In the genomic region with DNA sequence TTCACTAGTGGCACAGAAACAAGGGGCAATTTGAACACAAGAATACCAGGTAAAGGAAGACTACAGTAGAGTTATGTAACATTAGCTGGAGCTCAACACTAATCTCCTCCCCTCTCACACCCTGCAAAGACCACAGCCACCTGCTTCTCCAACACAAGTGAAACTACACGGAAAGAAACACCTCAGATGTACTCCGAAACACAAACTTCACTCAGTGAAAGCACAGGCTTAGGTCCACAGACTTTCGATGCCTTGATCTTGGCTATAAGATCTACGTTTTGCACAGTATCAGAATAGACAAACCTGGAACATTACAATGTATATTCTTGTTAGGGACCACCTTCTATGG, we compare ENCODE assay signal across 11 cellular contexts. TPM values are rescaled to one million over a fixed set of nuclear protein-coding genes. Genes with fewer than 3 reads are reported as not detected.
A peak's percentile ranks its signal among the peaks of the same experiment; 100 is the strongest.
DNase-seq lines count a peak whose midpoint lies in the region; ATAC-seq and TF ChIP-seq lines count a peak whose summit lies in the region.
"Had no signal": no experiment of that assay in that cellular context is flagged by ENCODE, and none has a peak within 500 bp of the region (broad histone marks: within the 10 kb centered on the region; RNA-seq: fewer than 3 reads in every experiment).

No MANE protein-coding gene starts in this region.

- H3K27ac ChIP-seq in right lobe of liver = peak overlapping the region; percentile 26 to 98 (median 95)
- H3K27ac ChIP-seq: colonic mucosa had no signal

- POLR2A ChIA-PET in activated CD4-positive, alpha-beta T cell treated with anti-CD3 and anti-CD28 coated beads, Interleukin-2, amount 10 ng/mL, durations not matched to agents 7 days and 5 days (lab: Charles Lee) = no interaction called here

- peaks cover 48% of the 10 kb centered on the region for H3K4me1 Mint-ChIP-seq in activated CD4-positive, alpha-beta T cell treated with anti-CD3 and anti-CD28 coated beads, Interleukin-2, amount 10 ng/mL, durations not matched to agents 7 days and 5 days

- H3K36me3 ChIP-seq in right lobe of liver = peaks cover 0 to 4% (median 0%) of the 10 kb centered on the region in 4 donors
- H3K36me3 ChIP-seq: colonic mucosa had no signal

- H3K36me3 Mint-ChIP-seq in activated CD4-positive, alpha-beta T cell treated with anti-CD3 and anti-CD28 coated beads, Interleukin-2, amount 10 ng/mL, durations not matched to agents 7 days and 5 days (ENCODE audit: low read depth) = peaks cover 2% of the 10 kb centered on the region
- H3K36me3 Mint-ChIP-seq: naive B cell had no signal

- no peak overlapping the region for H3K4me3 ChIP-seq in right lobe of liver
- H3K4me3 ChIP-seq: colonic mucosa had no signal

- peak; percentile 35 for ATAC-seq in GM19467 (IDR thresholded peaks at IDR 0.05; ENCODE audit: unreplicated experiment)
- peak; percentile 43 for ATAC-seq in HG03095 (IDR thresholded peaks at IDR 0.05; ENCODE audit: unreplicated experiment)
- no peak for ATAC-seq in right lobe of liver

- H3K4me1 ChIP-seq in right lobe of liver = peaks cover 0 to 82% (median 30%) of the 10 kb centered on the region in 4 donors

- CTCF ChIA-PET in activated CD4-positive, alpha-beta T cell treated with anti-CD3 and anti-CD28 coated beads, Interleukin-2, amount 10 ng/mL, durations not matched to agents 7 days and 5 days (lab: Charles Lee) = no interaction called here

- H3K27me3 ChIP-seq in right lobe of liver = no peaks in the 10 kb centered on the region
- H3K27me3 ChIP-seq: colonic mucosa had no signal

- intact Hi-C loops in right lobe of liver (cut with DNase I) = loop anchor here in 1 of 2 donors (10.0 kb wide), 1 partner anchor 67 kb away; no protein-coding TSS in a partner anchor

- no peak for DNase-seq in activated CD4-positive, alpha-beta T cell treated with anti-CD3 and anti-CD28 coated beads, Interleukin-2, amount 10 ng/mL, durations not matched to agents 7 days and 5 days
- no peak for DNase-seq in activated CD4-positive, alpha-beta T cell treated with anti-CD3 and anti-CD28 coated beads for 4 hours
- DNase-seq in right lobe of liver (no peak), SW480 (ENCODE audit: low spot score) (no peak), SHP77 (lab: John Stamatoyannopoulos, UW) (no peak), erythroblast (lab: John Stamatoyannopoulos, UW) (no peak)
- DNase-seq: activated T-cell treated with anti-CD3 and anti-CD28 coated beads for 4 hours, colonic mucosa, naive B cell had no signal

- TF ChIP-seq POLR2A in right lobe of liver (IDR thresholded peaks at IDR 0.05) = no peak
- TF ChIP-seq POLR2A in erythroblast (IDR thresholded peaks at IDR 0.05; ENCODE audit: low read length) = no peak

- TF ChIP-seq CTCF in right lobe of liver (IDR thresholded peaks at IDR 0.05) = no peak

- no peaks in the 10 kb centered on the region for H3K27me3 Mint-ChIP-seq in activated CD4-positive, alpha-beta T cell treated with anti-CD3 and anti-CD28 coated beads, Interleukin-2, amount 10 ng/mL, durations not matched to agents 7 days and 5 days
- H3K27me3 Mint-ChIP-seq: naive B cell had no signal

- WGBS in right lobe of liver (ENCODE audit: insufficient coverage, low coverage, low lambda C conversion rate, missing lambda C conversion rate) = 46% methylated on average over 4 of the region's 4 CpGs

- peak overlapping the region; percentile 22 for H3K27ac Mint-ChIP-seq in activated CD4-positive, alpha-beta T cell treated with anti-CD3 and anti-CD28 coated beads, Interleukin-2, amount 10 ng/mL, durations not matched to agents 7 days and 5 days

- no peak overlapping the region for H3K4me3 Mint-ChIP-seq in activated CD4-positive, alpha-beta T cell treated with anti-CD3 and anti-CD28 coated beads, Interleukin-2, amount 10 ng/mL, durations not matched to agents 7 days and 5 days

- H3K9me3 ChIP-seq in right lobe of liver = no peaks in the 10 kb centered on the region
- H3K9me3 ChIP-seq: colonic mucosa had no signal

- no peaks in the 10 kb centered on the region for H3K9me3 Mint-ChIP-seq in activated CD4-positive, alpha-beta T cell treated with anti-CD3 and anti-CD28 coated beads, Interleukin-2, amount 10 ng/mL, durations not matched to agents 7 days and 5 days

RNA-seq across cellular contexts. Expression of a gene that starts 7.6 kb away (rescaled TPM):
- total RNA-seq in activated CD4-positive, alpha-beta T cell treated with anti-CD3 and anti-CD28 coated beads, Interleukin-2, amount 10 ng/mL, durations not matched to agents 7 days and 5 days = 10 to 100 TPM; 14.5 to 15.4 TPM
- total RNA-seq in right lobe of liver = 1,000 to 10,000 TPM in 1 of 6 experiments, 100 to 1,000 TPM in 5; 544 to 1,154 (median 743) TPM

Comparison
In these comparisons a context has a peak if more than half of its experiments do, and no peak if none do; other contexts are left out.
1. ATAC-seq: peak in GM19467 (single experiment) and HG03095 (single experiment); none in right lobe of liver (0 of 4).
2. RNA of a gene that starts 7.6 kb away (total RNA-seq): 544 to 1,154 TPM in right lobe of liver; 14.5 to 15.4 TPM in activated CD4-positive, alpha-beta T cell treated with anti-CD3 and anti-CD28 coated beads, Interleukin-2, amount 10 ng/mL, durations not matched to agents 7 days and 5 days; every median in the first group is over 10 times any median in the second.